Comparison of ENCODE assay signal across 1 cellular context in genomic region chr4:4662230-4662629, GRCh38.
TF ChIP-seq lines count a peak whose summit lies in the region.

No MANE protein-coding gene starts in this region.

TF ChIP-seq in IMR-90, 13 proteins besides CTCF, POLR2A, EP300 and RAD21 (continued from another document):
- TF ChIP-seq SMC3 (IDR thresholded peaks at IDR 0.05; ENCODE audit: low read depth, low read length) (no peak), CHD1 (IDR thresholded peaks at IDR 0.05; ENCODE audit: low read depth, low read length) (no peak), RFX5 (IDR thresholded peaks at IDR 0.05; ENCODE audit: low read depth, low read length) (no peak), ELK1 (IDR thresholded peaks at IDR 0.05; ENCODE audit: borderline replicate concordance, low read depth, low read length) (no peak), MAFK (IDR thresholded peaks at IDR 0.05; ENCODE audit: low read depth, low read length) (no peak)
